Comparison of ENCODE assay signal across 33 cellular contexts in the genomic region with DNA sequence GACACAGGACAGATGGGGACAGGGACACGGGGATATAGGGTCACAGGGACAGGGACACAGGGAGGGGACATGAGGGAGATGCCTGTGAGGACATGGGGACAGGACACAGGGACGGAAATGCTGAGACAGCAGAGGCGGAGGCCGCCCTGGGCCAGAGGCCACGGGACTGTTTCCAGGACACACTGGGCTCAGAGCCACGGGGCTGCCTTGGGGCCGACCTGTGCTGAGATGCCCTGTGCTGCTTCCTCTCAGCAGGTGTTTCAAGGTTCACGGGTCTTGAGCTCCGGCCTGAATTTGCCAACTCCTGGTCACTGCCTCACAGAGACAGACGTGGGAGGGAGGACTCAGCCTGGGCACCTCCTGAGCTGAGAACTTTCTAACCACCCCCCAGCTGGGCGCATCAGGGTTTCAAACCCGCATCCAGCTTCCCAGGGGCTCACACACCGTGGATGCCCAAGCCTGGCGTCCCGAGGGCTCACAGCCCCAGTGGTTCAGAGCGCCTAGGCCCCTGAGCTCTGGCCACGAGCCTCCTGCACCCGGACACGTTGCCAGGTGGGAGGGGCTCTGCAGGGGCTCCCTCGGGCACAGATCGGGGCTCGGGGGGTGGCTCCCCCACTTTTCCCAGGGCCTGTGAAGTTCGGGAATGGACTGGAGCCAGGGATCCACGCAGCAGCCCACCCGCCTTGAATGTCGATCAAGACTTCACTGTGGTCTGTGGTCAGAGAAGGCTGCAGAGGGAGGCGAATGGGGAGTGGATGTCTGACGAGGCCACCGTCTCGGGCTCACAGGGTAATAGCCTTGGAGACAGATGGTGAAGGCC.
DNase-seq lines count a peak whose midpoint lies in the region; ATAC-seq, FAIRE-seq and TF ChIP-seq lines count a peak whose summit lies in the region.
"Had no signal": no experiment of that assay in that cellular context is flagged by ENCODE, and none has a peak within 500 bp of the region (broad histone marks: within the 10 kb centered on the region; RNA-seq: fewer than 3 reads in every experiment).

No MANE protein-coding gene starts in this region.

- no TSS peak for BruUV-seq in HepG2 (replicated peaks; lab: Mats Ljungman, UMichigan)

- WGBS in HepG2 (ENCODE audit: low lambda C conversion rate): 5% methylated on average over 7 of the region's 30 CpGs
- 88 to 91% methylated on average over 26 to 30 of the region's 30 CpGs for WGBS in testis, 2 donors

- no peak for FAIRE-seq in HepG2 (lab: Jason Lieb, UNC)
- FAIRE-seq: A204.1, bronchial epithelial cell, D721Med, GM18507, H1 had no signal

- in situ Hi-C loops in HepG2 (cut with HindIII; ENCODE audit: extremely low pct_ligation_motif_present, low pct_unique_long_range_greater_than_20kb): no loop called here

- H3K4me3 ChIP-seq in HepG2 (replicated peaks in 1 of 3; ENCODE audit: insufficient read depth in 1 of 3, low read depth in 2 of 3, low read length in 3 of 3) (no peak overlapping the region), testis (no peak overlapping the region)
- H3K4me3 ChIP-seq: heart left ventricle, MG63, mucosa of descending colon, skin epidermis had no signal

- H3K9me3 ChIP-seq in HepG2 (ENCODE audit: low read length): peaks cover 2% of the 10 kb centered on the region; the same call in 1 of the 2 replicates
- no peaks in the 10 kb centered on the region for H3K9me3 ChIP-seq in testis

- no peak overlapping the region for H3K27ac ChIP-seq in HepG2 (ENCODE audit: extremely low read length, insufficient read depth, low read length)
- no peak overlapping the region for H3K27ac ChIP-seq in testis
- H3K27ac ChIP-seq in RWPE1: no peak overlapping the region
- H3K27ac ChIP-seq: heart left ventricle, skin epidermis had no signal

- H3K4me1 ChIP-seq in HepG2 (ENCODE audit: insufficient read depth, low read length): peaks cover 9% of the 10 kb centered on the region
- no peaks in the 10 kb centered on the region for H3K4me1 ChIP-seq in testis
- H3K4me1 ChIP-seq: heart left ventricle had no signal

- TF ChIP-seq RAD21 in HepG2 (CRISPR knock-in tag; IDR thresholded peaks at IDR 0.05): no peak

- POLR2A ChIA-PET in HepG2 (lab: Yijun Ruan, JAX): no interaction called here
- POLR2A ChIA-PET in RWPE1 (lab: Yijun Ruan, JAX; ENCODE audit: low non-redundant PET): no interaction called here

- H4K20me1 ChIP-seq in HepG2 (ENCODE audit: insufficient read depth, low read length): no peaks in the 10 kb centered on the region

- CTCF ChIA-PET in HepG2 (lab: Yijun Ruan, JAX; ENCODE audit: low intra/inter-chr PET ratio, low total read pairs) (no interaction called here), RWPE1 (lab: Yijun Ruan, JAX) (no interaction called here)

- H3K79me2 ChIP-seq in HepG2 (ENCODE audit: insufficient read depth, low read length): no peaks in the 10 kb centered on the region

- TF ChIP-seq EP300 in HepG2 (IDR thresholded peaks at IDR 0.05; ENCODE audit: low read depth in 2 of 2, low read length in 2 of 2) (no peak), HepG2 (CRISPR knock-in tag; IDR thresholded peaks at IDR 0.05; ENCODE audit: borderline replicate concordance) (no peak)

- ATAC-seq in HepG2: peak; percentile 53
- ATAC-seq: activated naive CD4-positive, alpha-beta T cell treated with anti-CD3 and anti-CD28 coated beads, Interleukin-2, amount 50 U/mL, for 72 hours; activated T-helper 17 cell treated with anti-CD3 and anti-CD28 coated beads, Interleukin-2, amount 50 U/mL, for 72 hours; mucosa of descending colon; stimulated activated naive B cell treated with anti-CD40 and anti-IgM and Interleukin-4, amounts not matched to agents 10 μg/mL and 1 μg/mL and 100 μg/mL, for 72 hours had no signal

- intact Hi-C loops in HepG2 (cut with micrococcal nuclease; ENCODE audit: unreplicated experiment): no loop called here
- intact Hi-C loops in testis (cut with DNase I; ENCODE audit: low total_unique reads): no loop called here

- no peaks in the 10 kb centered on the region for H3K36me3 ChIP-seq in HepG2 (replicated peaks in 1 of 2; ENCODE audit: control insufficient read depth in 1 of 2, insufficient read depth in 2 of 2, low read length in 2 of 2)
- H3K36me3 ChIP-seq in testis (ENCODE audit: low read depth, missing control alignments): no peaks in the 10 kb centered on the region
- H3K36me3 ChIP-seq: heart left ventricle, MG63 had no signal

- TF ChIP-seq CTCF in HepG2 (CRISPR knock-in tag; IDR thresholded peaks at IDR 0.05): no peak
- TF ChIP-seq CTCF in testis (IDR thresholded peaks at IDR 0.05): no peak
- no peak for TF ChIP-seq CTCF in RWPE1 (conservative IDR thresholded peaks at IDR 0.05; ENCODE audit: low read depth)

- DNase-seq in activated CD8-positive, alpha-beta memory T cell treated with anti-CD3 and anti-CD28 coated beads for 24 hours: peak; percentile 49
- no peak for DNase-seq in activated CD8-positive, alpha-beta memory T cell treated with anti-CD3 and anti-CD28 coated beads, Interleukin-2, amount 50 U/mL, for 4 hours
- DNase-seq in RPMI8226 (peak; percentile 67), HepG2 (ENCODE audit: low spot score) (no peak), testis (peak; percentile 7), RWPE1 (ENCODE audit: low spot score) (no peak), cortex of kidney (lab: John Stamatoyannopoulos, UW) (no peak), HUDEP-2 (lab: John Stamatoyannopoulos, UW; ENCODE audit: unreplicated experiment in 76 of 76) (no peak)
- DNase-seq: activated CD4-positive, alpha-beta T cell treated with anti-CD3 and anti-CD28 coated beads, Interleukin-2, amount 50 U/mL, for 4 hours; anterior cingulate cortex; CD4-positive, CD25-positive, alpha-beta regulatory T cell; foreskin fibroblast; HFFc6; KBM-7; MG63; NCI-H1105; NCI-H187 treated with DMSO at 0.1 percent for 48 hours; NCI-H524; OCI-M1; Right ventricle myocardium superior; stimulated activated naive B cell treated with anti-CD40 and anti-IgM and Interleukin-4, amounts not matched to agents 10 μg/mL and 1 μg/mL and 100 μg/mL, for 72 hours; substantia nigra; T-helper 2 cell had no signal

- TF ChIP-seq POLR2A in HepG2 (IDR thresholded peaks at IDR 0.05; ENCODE audit: insufficient read depth in 1 of 2, low read depth in 2 of 2, low read length in 2 of 2) (no peak), testis (IDR thresholded peaks at IDR 0.05) (no peak)

- no peak overlapping the region for H3K9ac ChIP-seq in HepG2 (ENCODE audit: insufficient read depth, low read depth, low read length)

- H3K27me3 ChIP-seq in HepG2 (ENCODE audit: control insufficient read depth in 1 of 2, insufficient read depth in 2 of 2, low read length in 2 of 2) (peaks cover 4 to 30% of the 10 kb centered on the region in 2 experiments), testis (no peaks in the 10 kb centered on the region)
- H3K27me3 ChIP-seq: heart left ventricle, MG63 had no signal

- no peak overlapping the region for H3K4me2 ChIP-seq in HepG2 (ENCODE audit: low read depth, low read length)

- H2AFZ ChIP-seq in HepG2 (ENCODE audit: low read length): no peak overlapping the region

TF ChIP-seq in HepG2, 621 proteins besides CTCF, POLR2A, EP300 and RAD21:
- peak; percentile 23; the same call in 1 of the 2 replicates for TF ChIP-seq MAFF (IDR thresholded peaks at IDR 0.05; ENCODE audit: low read depth, low read length)
- TF ChIP-seq CENPT (CRISPR knock-in tag; IDR thresholded peaks at IDR 0.05; ENCODE audit: low read depth): no peak
- peak; percentile 39 to 53; a peak in 2 of 4 replicates for TF ChIP-seq MAFK (conservative IDR thresholded peaks at IDR 0.05 in 1 of 2, IDR thresholded peaks at IDR 0.05 in 1 of 2; ENCODE audit: low read length in 2 of 2)
- TF ChIP-seq GATAD2A (CRISPR knock-in tag; IDR thresholded peaks at IDR 0.05): no peak
- no peak for TF ChIP-seq ZNF256 (CRISPR knock-in tag; conservative IDR thresholded peaks at IDR 0.05)
- TF ChIP-seq KLF9 (CRISPR knock-in tag; IDR thresholded peaks at IDR 0.05; ENCODE audit: low read depth): no peak
- TF ChIP-seq MIXL1 (CRISPR knock-in tag; IDR thresholded peaks at IDR 0.05): no peak

Comparison
In these comparisons a context has a peak if more than half of its experiments do, and no peak if none do; other contexts are left out.
1. DNase-seq: peak in activated CD8-positive, alpha-beta memory T cell treated with anti-CD3 and anti-CD28 coated beads for 24 hours (single experiment), RPMI8226 (single experiment) and testis (single experiment); none in activated CD8-positive, alpha-beta memory T cell treated with anti-CD3 and anti-CD28 coated beads, Interleukin-2, amount 50 U/mL, for 4 hours (single experiment), HepG2 (single experiment), RWPE1 (single experiment), cortex of kidney (single experiment) and HUDEP-2 (0 of 76).